Comparison of ENCODE assay signal across 6 cellular contexts in genomic region chr19:43984687-43985000, GRCh38. TPM values are rescaled to one million over a fixed set of nuclear protein-coding genes. Genes with fewer than 3 reads are reported as not detected.
DNase-seq lines count a peak whose midpoint lies in the region; ATAC-seq and TF ChIP-seq lines count a peak whose summit lies in the region.

No MANE protein-coding gene starts in this region.

- ATAC-seq in GM21360 (IDR thresholded peaks at IDR 0.05; ENCODE audit: unreplicated experiment) = peak; percentile 19
- ATAC-seq in HG03108 (IDR thresholded peaks at IDR 0.05; ENCODE audit: unreplicated experiment) = no peak

- DNase-seq in kidney epithelial cell (ENCODE audit: low read depth) (no peak), retina (no peak), OCI-M1 (lab: John Stamatoyannopoulos, UW) (no peak)

- TF ChIP-seq CTCF in VCaP (conservative IDR thresholded peaks at IDR 0.05) = no peak
- no peak for TF ChIP-seq CTCF in kidney epithelial cell (IDR thresholded peaks at IDR 0.05; ENCODE audit: insufficient read depth, low read length, poor library complexity, severe bottlenecking)

- H3K27me3 ChIP-seq in kidney epithelial cell (ENCODE audit: control insufficient read depth, insufficient read depth, low read length) = no peaks in the 10 kb centered on the region

- no peaks in the 10 kb centered on the region for H3K36me3 ChIP-seq in kidney epithelial cell (ENCODE audit: control insufficient read depth, insufficient read depth, low read length)

- peak overlapping the region; percentile 60 for H3K27ac ChIP-seq in VCaP

- peak overlapping the region; percentile 88 for H3K4me3 ChIP-seq in kidney epithelial cell (ENCODE audit: low read depth, low read length)

RNA-seq across cellular contexts. Expression of gene ZNF155, which starts 0.7 kb away (rescaled TPM):
- total RNA-seq in kidney epithelial cell = 4.2 and 5.8 TPM in 2 replicates

RNA-seq across cellular contexts. Expression of gene ZNF230, which starts 18.1 kb away (rescaled TPM):
- total RNA-seq in kidney epithelial cell = 2.7 and 2.9 TPM in 2 replicates

RNA-seq across cellular contexts. Expression of gene ZNF221, which starts 33.6 kb away (rescaled TPM):
- 3.6 and 6.1 TPM in 2 replicates for total RNA-seq in kidney epithelial cell

RNA-seq across cellular contexts. Expression of gene ZNF222, which starts 40.5 kb away (rescaled TPM):
- 2.3 and 3.3 TPM in 2 replicates for total RNA-seq in kidney epithelial cell

RNA-seq across cellular contexts. Expression of gene ZNF45, which starts 49.6 kb away (rescaled TPM):
- 10.8 and 12.3 TPM in 2 replicates for total RNA-seq in kidney epithelial cell
